In the genomic region with DNA sequence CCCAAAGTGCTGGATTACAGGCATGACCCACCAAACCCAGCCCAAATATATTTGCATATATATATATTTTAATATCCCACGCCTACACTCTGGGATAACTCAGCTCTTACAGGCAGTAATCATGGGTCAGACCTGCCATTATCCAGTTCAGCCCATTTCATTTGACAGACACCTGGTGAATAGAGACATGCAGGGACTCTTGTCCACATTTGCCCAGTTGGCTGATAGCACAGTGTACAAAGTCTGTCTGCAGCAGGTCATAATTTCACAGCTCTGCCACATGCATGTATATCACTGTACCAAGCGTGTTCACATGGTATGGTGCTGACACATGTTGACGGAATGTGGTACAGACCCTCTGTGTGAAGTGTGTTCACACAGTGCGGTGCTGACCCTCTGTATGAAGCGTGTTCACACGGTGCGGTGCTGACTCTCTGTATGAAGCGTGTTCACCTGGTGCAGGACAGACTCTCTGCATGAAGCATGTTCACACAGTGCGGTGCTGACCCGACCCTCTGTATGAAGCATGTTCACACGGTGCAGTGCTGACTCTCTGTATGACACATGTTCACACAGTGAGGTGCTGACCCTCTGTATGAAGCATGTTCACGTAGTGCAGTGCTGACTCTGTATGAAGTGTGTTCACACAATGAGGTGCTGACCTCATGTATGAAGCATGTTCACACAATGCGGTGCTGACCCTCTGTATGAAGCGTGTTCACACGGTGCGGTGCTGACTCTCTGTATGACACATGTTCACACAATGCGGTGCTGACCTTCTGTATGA, we compare ENCODE assay signal across 1 cellular context.
TF ChIP-seq lines count a peak whose summit lies in the region.

No MANE protein-coding gene starts in this region.

TF ChIP-seq in GM23338, 12 proteins besides CTCF, POLR2A, EP300 and RAD21 (continued from another document):
- TF ChIP-seq ETS1 (IDR thresholded peaks at IDR 0.05) (no peak), NANOG (IDR thresholded peaks at IDR 0.05; ENCODE audit: borderline replicate concordance) (no peak), STAT1 (IDR thresholded peaks at IDR 0.05; ENCODE audit: unreplicated experiment) (no peak), ZNF114 (CRISPR knock-in tag; IDR thresholded peaks at IDR 0.05) (no peak), EZH2 (IDR thresholded peaks at IDR 0.05; ENCODE audit: low read depth, unreplicated experiment) (no peak), ZNF331 (CRISPR knock-in tag; IDR thresholded peaks at IDR 0.05; ENCODE audit: low read depth) (no peak), JUNB (IDR thresholded peaks at IDR 0.05; ENCODE audit: unreplicated experiment) (no peak), EZH2phosphoT487 (IDR thresholded peaks at IDR 0.05; ENCODE audit: unreplicated experiment) (no peak), CREB1 (CRISPR knock-in tag; IDR thresholded peaks at IDR 0.05; ENCODE audit: low read depth) (no peak)
- TF ChIP-seq, protein P1, sequence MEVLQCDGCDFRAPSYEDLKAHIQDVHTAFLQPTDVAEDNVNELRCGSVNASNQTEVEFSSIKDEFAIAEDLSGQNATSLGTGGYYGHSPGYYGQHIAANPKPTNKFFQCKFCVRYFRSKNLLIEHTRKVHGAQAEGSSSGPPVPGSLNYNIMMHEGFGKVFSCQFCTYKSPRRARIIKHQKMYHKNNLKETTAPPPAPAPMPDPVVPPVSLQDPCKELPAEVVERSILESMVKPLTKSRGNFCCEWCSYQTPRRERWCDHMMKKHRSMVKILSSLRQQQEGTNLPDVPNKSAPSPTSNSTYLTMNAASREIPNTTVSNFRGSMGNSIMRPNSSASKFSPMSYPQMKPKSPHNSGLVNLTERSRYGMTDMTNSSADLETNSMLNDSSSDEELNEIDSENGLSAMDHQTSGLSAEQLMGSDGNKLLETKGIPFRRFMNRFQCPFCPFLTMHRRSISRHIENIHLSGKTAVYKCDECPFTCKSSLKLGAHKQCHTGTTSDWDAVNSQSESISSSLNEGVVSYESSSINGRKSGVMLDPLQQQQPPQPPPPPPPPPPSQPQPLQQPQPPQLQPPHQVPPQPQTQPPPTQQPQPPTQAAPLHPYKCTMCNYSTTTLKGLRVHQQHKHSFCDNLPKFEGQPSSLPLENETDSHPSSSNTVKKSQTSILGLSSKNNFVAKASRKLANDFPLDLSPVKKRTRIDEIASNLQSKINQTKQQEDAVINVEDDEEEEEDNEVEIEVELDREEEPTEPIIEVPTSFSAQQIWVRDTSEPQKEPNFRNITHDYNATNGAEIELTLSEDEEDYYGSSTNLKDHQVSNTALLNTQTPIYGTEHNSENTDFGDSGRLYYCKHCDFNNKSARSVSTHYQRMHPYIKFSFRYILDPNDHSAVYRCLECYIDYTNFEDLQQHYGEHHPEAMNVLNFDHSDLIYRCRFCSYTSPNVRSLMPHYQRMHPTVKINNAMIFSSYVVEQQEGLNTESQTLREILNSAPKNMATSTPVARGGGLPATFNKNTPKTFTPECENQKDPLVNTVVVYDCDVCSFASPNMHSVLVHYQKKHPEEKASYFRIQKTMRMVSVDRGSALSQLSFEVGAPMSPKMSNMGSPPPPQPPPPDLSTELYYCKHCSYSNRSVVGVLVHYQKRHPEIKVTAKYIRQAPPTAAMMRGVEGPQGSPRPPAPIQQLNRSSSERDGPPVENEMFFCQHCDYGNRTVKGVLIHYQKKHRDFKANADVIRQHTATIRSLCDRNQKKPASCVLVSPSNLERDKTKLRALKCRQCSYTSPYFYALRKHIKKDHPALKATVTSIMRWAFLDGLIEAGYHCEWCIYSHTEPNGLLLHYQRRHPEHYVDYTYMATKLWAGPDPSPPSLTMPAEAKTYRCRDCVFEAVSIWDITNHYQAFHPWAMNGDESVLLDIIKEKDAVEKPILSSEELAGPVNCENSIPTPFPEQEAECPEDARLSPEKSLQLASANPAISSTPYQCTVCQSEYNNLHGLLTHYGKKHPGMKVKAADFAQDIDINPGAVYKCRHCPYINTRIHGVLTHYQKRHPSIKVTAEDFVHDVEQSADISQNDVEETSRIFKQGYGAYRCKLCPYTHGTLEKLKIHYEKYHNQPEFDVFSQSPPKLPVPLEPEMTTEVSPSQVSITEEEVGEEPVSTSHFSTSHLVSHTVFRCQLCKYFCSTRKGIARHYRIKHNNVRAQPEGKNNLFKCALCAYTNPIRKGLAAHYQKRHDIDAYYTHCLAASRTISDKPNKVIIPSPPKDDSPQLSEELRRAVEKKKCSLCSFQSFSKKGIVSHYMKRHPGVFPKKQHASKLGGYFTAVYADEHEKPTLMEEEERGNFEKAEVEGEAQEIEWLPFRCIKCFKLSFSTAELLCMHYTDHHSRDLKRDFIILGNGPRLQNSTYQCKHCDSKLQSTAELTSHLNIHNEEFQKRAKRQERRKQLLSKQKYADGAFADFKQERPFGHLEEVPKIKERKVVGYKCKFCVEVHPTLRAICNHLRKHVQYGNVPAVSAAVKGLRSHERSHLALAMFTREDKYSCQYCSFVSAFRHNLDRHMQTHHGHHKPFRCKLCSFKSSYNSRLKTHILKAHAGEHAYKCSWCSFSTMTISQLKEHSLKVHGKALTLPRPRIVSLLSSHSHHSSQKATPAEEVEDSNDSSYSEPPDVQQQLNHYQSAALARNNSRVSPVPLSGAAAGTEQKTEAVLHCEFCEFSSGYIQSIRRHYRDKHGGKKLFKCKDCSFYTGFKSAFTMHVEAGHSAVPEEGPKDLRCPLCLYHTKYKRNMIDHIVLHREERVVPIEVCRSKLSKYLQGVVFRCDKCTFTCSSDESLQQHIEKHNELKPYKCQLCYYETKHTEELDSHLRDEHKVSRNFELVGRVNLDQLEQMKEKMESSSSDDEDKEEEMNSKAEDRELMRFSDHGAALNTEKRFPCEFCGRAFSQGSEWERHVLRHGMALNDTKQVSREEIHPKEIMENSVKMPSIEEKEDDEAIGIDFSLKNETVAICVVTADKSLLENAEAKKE (CRISPR knock-in tag; IDR thresholded peaks at IDR 0.05) = no peak
- TF ChIP-seq, protein P2, sequence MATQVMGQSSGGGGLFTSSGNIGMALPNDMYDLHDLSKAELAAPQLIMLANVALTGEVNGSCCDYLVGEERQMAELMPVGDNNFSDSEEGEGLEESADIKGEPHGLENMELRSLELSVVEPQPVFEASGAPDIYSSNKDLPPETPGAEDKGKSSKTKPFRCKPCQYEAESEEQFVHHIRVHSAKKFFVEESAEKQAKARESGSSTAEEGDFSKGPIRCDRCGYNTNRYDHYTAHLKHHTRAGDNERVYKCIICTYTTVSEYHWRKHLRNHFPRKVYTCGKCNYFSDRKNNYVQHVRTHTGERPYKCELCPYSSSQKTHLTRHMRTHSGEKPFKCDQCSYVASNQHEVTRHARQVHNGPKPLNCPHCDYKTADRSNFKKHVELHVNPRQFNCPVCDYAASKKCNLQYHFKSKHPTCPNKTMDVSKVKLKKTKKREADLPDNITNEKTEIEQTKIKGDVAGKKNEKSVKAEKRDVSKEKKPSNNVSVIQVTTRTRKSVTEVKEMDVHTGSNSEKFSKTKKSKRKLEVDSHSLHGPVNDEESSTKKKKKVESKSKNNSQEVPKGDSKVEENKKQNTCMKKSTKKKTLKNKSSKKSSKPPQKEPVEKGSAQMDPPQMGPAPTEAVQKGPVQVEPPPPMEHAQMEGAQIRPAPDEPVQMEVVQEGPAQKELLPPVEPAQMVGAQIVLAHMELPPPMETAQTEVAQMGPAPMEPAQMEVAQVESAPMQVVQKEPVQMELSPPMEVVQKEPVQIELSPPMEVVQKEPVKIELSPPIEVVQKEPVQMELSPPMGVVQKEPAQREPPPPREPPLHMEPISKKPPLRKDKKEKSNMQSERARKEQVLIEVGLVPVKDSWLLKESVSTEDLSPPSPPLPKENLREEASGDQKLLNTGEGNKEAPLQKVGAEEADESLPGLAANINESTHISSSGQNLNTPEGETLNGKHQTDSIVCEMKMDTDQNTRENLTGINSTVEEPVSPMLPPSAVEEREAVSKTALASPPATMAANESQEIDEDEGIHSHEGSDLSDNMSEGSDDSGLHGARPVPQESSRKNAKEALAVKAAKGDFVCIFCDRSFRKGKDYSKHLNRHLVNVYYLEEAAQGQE (IDR thresholded peaks at IDR 0.05; ENCODE audit: unreplicated experiment) = no peak
